In genomic region chr16:1372292-1372950, GRCh38 we compare ENCODE assay signal across 23 cellular contexts.
"Had no signal": no experiment of that assay in that cellular context is flagged by ENCODE, and none has a peak within 500 bp of the region (broad histone marks: within the 10 kb centered on the region; RNA-seq: fewer than 3 reads in every experiment).

No MANE protein-coding gene starts in this region.

- H3K9me3 ChIP-seq: esophagus muscularis mucosa, gastroesophageal sphincter, heart left ventricle, left lung, lower lobe of right lung, mucosa of descending colon had no signal

- ATAC-seq: foreskin keratinocyte; gastroesophageal sphincter; heart left ventricle; left cardiac atrium; left lung; left ventricle myocardium superior; lower lobe of right lung; mucosa of descending colon; naive thymus-derived CD8-positive, alpha-beta T cell had no signal

- H3K27me3 ChIP-seq: dorsolateral prefrontal cortex, esophagus muscularis mucosa, foreskin keratinocyte, gastroesophageal sphincter, heart left ventricle, hepatocyte, left lung had no signal

- DNase-seq: dermis blood vessel endothelial cell; dorsolateral prefrontal cortex; effector CD4-positive, alpha-beta T cell; effector memory CD4-positive, alpha-beta T cell; foreskin keratinocyte; hypothalamus; immature natural killer cell; islet precursor cell; left cardiac atrium; left lung; left ventricle myocardium superior; lower lobe of right lung; mesenchymal stem cell; mucosa of descending colon; naive B cell; naive thymus-derived CD8-positive, alpha-beta T cell had no signal

- FAIRE-seq: endothelial cell of umbilical vein, frontal cortex had no signal

- H3K4me1 ChIP-seq: foreskin keratinocyte, gastroesophageal sphincter, left lung, lower lobe of right lung had no signal

- H2AFZ ChIP-seq: hepatocyte had no signal

- H3K4me2 ChIP-seq: hepatocyte had no signal

- H3K27ac ChIP-seq: coronary artery, dorsolateral prefrontal cortex, esophagus muscularis mucosa, foreskin keratinocyte, gastroesophageal sphincter, heart left ventricle, hepatocyte, left lung, lower lobe of right lung had no signal

- H3K4me3 ChIP-seq: coronary artery, dorsolateral prefrontal cortex, esophagus muscularis mucosa, gastroesophageal sphincter, heart left ventricle, hepatocyte, left lung, lower lobe of right lung, mucosa of descending colon had no signal

- H3K79me2 ChIP-seq: hepatocyte had no signal
